Comparison of ENCODE assay signal across 27 cellular contexts in genomic region chr13:106343831-106344230, GRCh38.
A peak's percentile ranks its signal among the peaks of the same experiment; 100 is the strongest.
DNase-seq lines count a peak whose midpoint lies in the region; ATAC-seq, FAIRE-seq and TF ChIP-seq lines count a peak whose summit lies in the region.
"Had no signal": no experiment of that assay in that cellular context is flagged by ENCODE, and none has a peak within 500 bp of the region (broad histone marks: within the 10 kb centered on the region; RNA-seq: fewer than 3 reads in every experiment).

No MANE protein-coding gene starts in this region.

- CTCF ChIA-PET in H1 (lab: Charles Lee; ENCODE audit: partially characterized antibody), result interaction anchor here (0.6 to 1.0 kb wide), 3 partner anchors 186 to 779 kb away, joined by 3 to 4 read pairs (median 3); no protein-coding TSS in a partner anchor

- no peaks in the 10 kb centered on the region for H3K79me2 ChIP-seq in H1 (ENCODE audit: control insufficient read depth in 1 of 2, insufficient read depth in 2 of 2, low read length in 2 of 2)

- TF ChIP-seq EP300 in H1 (IDR thresholded peaks at IDR 0.05; ENCODE audit: borderline replicate concordance in 1 of 2, low read depth in 2 of 2, low read length in 2 of 2), result no peak
- no peak for TF ChIP-seq EP300 in upper lobe of left lung (IDR thresholded peaks at IDR 0.05)

- H3K4me1 ChIP-seq in H1 (replicated peaks in 1 of 4; ENCODE audit: control insufficient read depth in 3 of 4, insufficient read depth in 4 of 4, low read length in 3 of 4), result peaks cover 2 to 5% (median 3%) of the 10 kb centered on the region in 4 experiments; a peak in 3 of 7 replicates
- H3K4me1 ChIP-seq in upper lobe of left lung, result peaks cover 0 to 8% (median 1%) of the 10 kb centered on the region in 4 donors
- no peaks in the 10 kb centered on the region for H3K4me1 ChIP-seq in Peyer's patch
- H3K4me1 ChIP-seq: gastrocnemius medialis had no signal

- no peak overlapping the region for H2AK5ac ChIP-seq in H1 (ENCODE audit: low read depth, low read length)

- H3K9me3 ChIP-seq in MG63, result peaks cover 5% of the 10 kb centered on the region
- H3K9me3 ChIP-seq in H1 (ENCODE audit: insufficient read depth in 2 of 2, low read depth in 1 of 2, low read length in 1 of 2), result peaks cover 4 to 11% of the 10 kb centered on the region in 2 experiments
- H3K9me3 ChIP-seq in upper lobe of left lung, result peaks cover 0 to 18% (median 10%) of the 10 kb centered on the region in 4 donors
- peaks cover 0 to 11% (median 0%) of the 10 kb centered on the region in 4 donors for H3K9me3 ChIP-seq in Peyer's patch
- H3K9me3 ChIP-seq: gastrocnemius medialis, thyroid gland had no signal

- peak overlapping the region; percentile 58 for H3K27ac Mint-ChIP-seq in neural crest cell (ENCODE audit: unreplicated experiment)
- H3K27ac Mint-ChIP-seq: natural killer cell; progenitor cell of endocrine pancreas; T-helper 1 cell treated with Interleukin-12 subunit alpha and Interleukin-12 subunit beta and Interleukin-4 antibody, amounts not matched to agents 30 μg/mL and 1 μg/mL, for 36 hours had no signal

- H4K8ac ChIP-seq in H1 (ENCODE audit: extremely low read depth, insufficient read depth, low read length), result no peak overlapping the region

- H3K27me3 Mint-ChIP-seq in neural crest cell (ENCODE audit: low read depth), result peaks cover 1% of the 10 kb centered on the region
- H3K27me3 Mint-ChIP-seq: progenitor cell of endocrine pancreas had no signal

- H3K14ac ChIP-seq in H1 (ENCODE audit: insufficient read length), result no peak overlapping the region

- no peak overlapping the region for H2BK15ac ChIP-seq in H1 (ENCODE audit: low read length)

- H2BK12ac ChIP-seq in H1 (ENCODE audit: low read depth, low read length), result peak overlapping the region; percentile 27; the same call in 1 of the 2 replicates

- H3K56ac ChIP-seq in H1 (replicated peaks; ENCODE audit: insufficient read length, low read depth, low read length), result no peak overlapping the region

- peak overlapping the region; percentile 15; the same call in 1 of the 2 replicates for H3K4me3 ChIP-seq in MG63
- H3K4me3 ChIP-seq in H1 (ENCODE audit: extremely low read depth in 1 of 4, insufficient read depth in 2 of 4, low read depth in 3 of 4, low read length in 4 of 4), result no peak overlapping the region
- peak overlapping the region in 3 of 4 donors; percentile 8 to 24 (median 20) for H3K4me3 ChIP-seq in upper lobe of left lung
- H3K4me3 ChIP-seq in Peyer's patch, result peak overlapping the region in 2 of 4 donors; percentile 33 to 40
- H3K4me3 ChIP-seq: cardiac muscle cell, gastrocnemius medialis, thyroid gland had no signal

- H4K91ac ChIP-seq in H1 (replicated peaks; ENCODE audit: insufficient read length, low read length), result no peak overlapping the region

- no peak overlapping the region for H2BK5ac ChIP-seq in H1 (ENCODE audit: low read depth, low read length)

- H4K20me1 ChIP-seq in H1 (replicated peaks in 1 of 2; ENCODE audit: control insufficient read depth in 1 of 2, insufficient read depth in 2 of 2, low read length in 2 of 2), result no peaks in the 10 kb centered on the region

- no peak for TF ChIP-seq RAD21 in H1 (IDR thresholded peaks at IDR 0.05 in 1 of 2, conservative IDR thresholded peaks at IDR 0.05 in 1 of 2; ENCODE audit: low read depth in 2 of 2, low read length in 2 of 2)

- H3K23me2 ChIP-seq in H1 (ENCODE audit: low read depth, low read length), result 0 out of 2 replicates have a peak, but pooled peaks cover under 1% of the 10 kb centered on the region

- FAIRE-seq in H1 (lab: Jason Lieb, UNC), result no peak

- 50% methylated on average over 3 of the region's 3 CpGs; no CpG with 5 or more reads in 1 of the 2 experiments for WGBS in H1 (ENCODE audit: extremely low coverage in 1 of 2, insufficient coverage in 1 of 2, insufficient read length in 1 of 2, insufficient replicate concordance in 2 of 2, low coverage in 1 of 2, low lambda C conversion rate in 2 of 2, missing lambda C conversion rate in 1 of 2), 2 experiments
- WGBS in upper lobe of left lung, 2 donors, result 36 to 66% methylated on average over 3 of the region's 3 CpGs

- H3K36me3 Mint-ChIP-seq in neural crest cell (ENCODE audit: low read depth), result peaks cover 22% of the 10 kb centered on the region

- no peak overlapping the region for H3K18ac ChIP-seq in H1 (ENCODE audit: extremely low read depth, low read length)

- H3K79me1 ChIP-seq in H1 (ENCODE audit: low read depth, low read length), result no peaks in the 10 kb centered on the region

- H3K27me3 ChIP-seq in MG63 (peaks cover 17% of the 10 kb centered on the region), H1 (replicated peaks in 1 of 4; ENCODE audit: control insufficient read depth in 3 of 4, extremely low read depth in 1 of 4, insufficient read depth in 3 of 4, low read length in 3 of 4) (no peaks in the 10 kb centered on the region), upper lobe of left lung (no peaks in the 10 kb centered on the region), Peyer's patch (no peaks in the 10 kb centered on the region)
- H3K27me3 ChIP-seq: cardiac muscle cell, thyroid gland had no signal

- no peak overlapping the region for H3K4me2 ChIP-seq in H1 (ENCODE audit: insufficient read depth in 1 of 2, low read depth in 2 of 2, low read length in 2 of 2)

- H3K36me3 ChIP-seq in MG63, result no peaks in the 10 kb centered on the region
- H3K36me3 ChIP-seq in H1 (ENCODE audit: control insufficient read depth in 2 of 4, insufficient read depth in 4 of 4, low read length in 3 of 4), result no peaks in the 10 kb centered on the region
- no peaks in the 10 kb centered on the region for H3K36me3 ChIP-seq in upper lobe of left lung
- H3K36me3 ChIP-seq in Peyer's patch, result no peaks in the 10 kb centered on the region
- H3K36me3 ChIP-seq: cardiac muscle cell, gastrocnemius medialis, thyroid gland had no signal

- H3K4ac ChIP-seq in H1 (replicated peaks; ENCODE audit: insufficient read length, low read depth, low read length), result peak overlapping the region; percentile 14

- H4K5ac ChIP-seq in H1 (ENCODE audit: insufficient read length, low read depth, low read length), result no peak overlapping the region

- POLR2A ChIA-PET in H1 (lab: Charles Lee; ENCODE audit: partially characterized antibody), result no interaction called here

- peaks cover 25% of the 10 kb centered on the region for H3K4me1 Mint-ChIP-seq in neural crest cell
- H3K4me1 Mint-ChIP-seq: natural killer cell had no signal

- TF ChIP-seq POLR2A in H1 (IDR thresholded peaks at IDR 0.05; ENCODE audit: control extremely low read depth in 1 of 2, low read depth in 2 of 2, low read length in 2 of 2), result no peak
- TF ChIP-seq POLR2A in upper lobe of left lung (IDR thresholded peaks at IDR 0.05), result no peak
- TF ChIP-seq POLR2A in Peyer's patch (IDR thresholded peaks at IDR 0.05), result no peak

- H3K9me3 Mint-ChIP-seq in neural crest cell, result peaks cover 22% of the 10 kb centered on the region

- no peak overlapping the region for H3K23ac ChIP-seq in H1 (ENCODE audit: insufficient read length)

- no peak overlapping the region for H2BK20ac ChIP-seq in H1 (ENCODE audit: low read length)

- H2BK120ac ChIP-seq in H1 (replicated peaks; ENCODE audit: low read depth, low read length), result no peak overlapping the region

- H3K4me3 Mint-ChIP-seq in neural crest cell, result no peak overlapping the region
- H3K4me3 Mint-ChIP-seq: natural killer cell; T-helper 1 cell treated with Interleukin-12 subunit alpha and Interleukin-12 subunit beta and Interleukin-4 antibody, amounts not matched to agents 30 μg/mL and 1 μg/mL, for 36 hours had no signal

- H2AFZ ChIP-seq in H1 (ENCODE audit: low read length), result peak overlapping the region; percentile 41; the same call in 1 of the 2 replicates

- H3K27ac ChIP-seq in H1 (ENCODE audit: low read depth, low read length), result no peak overlapping the region
- H3K27ac ChIP-seq in upper lobe of left lung, result peak overlapping the region in 1 of 4 donors; percentile 11
- no peak overlapping the region for H3K27ac ChIP-seq in Peyer's patch
- H3K27ac ChIP-seq: cardiac muscle cell, gastrocnemius medialis, thyroid gland, VCaP had no signal

- TF ChIP-seq CTCF in H1 (IDR thresholded peaks at IDR 0.05; ENCODE audit: control extremely low read depth in 1 of 3, insufficient read depth in 1 of 3, low read depth in 1 of 3, low read length in 3 of 3), result no peak
- no peak for TF ChIP-seq CTCF in neural crest cell (conservative IDR thresholded peaks at IDR 0.05)
- TF ChIP-seq CTCF in upper lobe of left lung (IDR thresholded peaks at IDR 0.05), result no peak
- TF ChIP-seq CTCF in Peyer's patch (IDR thresholded peaks at IDR 0.05), result no peak

- no peak for ATAC-seq in upper lobe of left lung (ENCODE audit: low FRiP score in 2 of 2)
- ATAC-seq: gastrocnemius medialis, natural killer cell had no signal

- no peak overlapping the region for H3K9ac ChIP-seq in H1 (replicated peaks in 1 of 4; ENCODE audit: extremely low read depth in 1 of 4, low read depth in 3 of 4, low read length in 3 of 4)

- DNase-seq in MG63 (no peak), H1 (ENCODE audit: low read depth in 1 of 2, low spot score in 2 of 2) (no peak), neural crest cell (ENCODE audit: low read depth, low spot score) (no peak), upper lobe of left lung (no peak), DMS114 treated with DMSO at 0.1 percent for 48 hours (lab: John Stamatoyannopoulos, UW; ENCODE audit: unreplicated experiment) (no peak), Peyer's patch (no peak), NCI-H2107 (lab: John Stamatoyannopoulos, UW) (no peak)
- DNase-seq: activated CD4-positive, alpha-beta T cell treated with anti-CD3 and anti-CD28 coated beads, Interleukin-2, amount 50 U/mL, for 4 hours; activated naive CD4-positive, alpha-beta T cell; activated T-cell treated with anti-CD3 and anti-CD28 coated beads for 4 hours; AML-193; amygdala; COR-L47; dorsolateral prefrontal cortex; gastrocnemius medialis; islet precursor cell; KBM-7; MV-4-11; natural killer cell; NCI-H1694; SHP77; stimulated activated naive CD4-positive, alpha-beta T cell treated with Interleukin-2 at 50 U/mL for 16 hours; thyroid gland had no signal

TF ChIP-seq in H1, 55 proteins besides CTCF, POLR2A, EP300 and RAD21 (continues in another document):
- TF ChIP-seq BACH1 (IDR thresholded peaks at IDR 0.05; ENCODE audit: low read length) (no peak), POLR2AphosphoS5 (IDR thresholded peaks at IDR 0.05; ENCODE audit: low read depth, low read length) (no peak), NANOG (IDR thresholded peaks at IDR 0.05; ENCODE audit: insufficient read depth, low read depth, low read length, poor library complexity, severe bottlenecking) (no peak), CEBPB (IDR thresholded peaks at IDR 0.05; ENCODE audit: low read depth, low read length) (no peak), GABPA (IDR thresholded peaks at IDR 0.05; ENCODE audit: borderline replicate concordance, insufficient read depth, low read length) (no peak), POU5F1 (IDR thresholded peaks at IDR 0.05; ENCODE audit: low read depth, low read length) (no peak), YY1 (IDR thresholded peaks at IDR 0.05; ENCODE audit: low read depth, low read length) (no peak), SP4 (IDR thresholded peaks at IDR 0.05; ENCODE audit: low read length) (no peak)

Comparison
In these comparisons a context has a peak if more than half of its experiments do, and no peak if none do; other contexts are left out.
1. H3K4me3 ChIP-seq: peak in MG63 (single experiment) and upper lobe of left lung (3 of 4); none in H1 (0 of 4).